21 cellular contexts compared by ENCODE assay signal in the genomic region with DNA sequence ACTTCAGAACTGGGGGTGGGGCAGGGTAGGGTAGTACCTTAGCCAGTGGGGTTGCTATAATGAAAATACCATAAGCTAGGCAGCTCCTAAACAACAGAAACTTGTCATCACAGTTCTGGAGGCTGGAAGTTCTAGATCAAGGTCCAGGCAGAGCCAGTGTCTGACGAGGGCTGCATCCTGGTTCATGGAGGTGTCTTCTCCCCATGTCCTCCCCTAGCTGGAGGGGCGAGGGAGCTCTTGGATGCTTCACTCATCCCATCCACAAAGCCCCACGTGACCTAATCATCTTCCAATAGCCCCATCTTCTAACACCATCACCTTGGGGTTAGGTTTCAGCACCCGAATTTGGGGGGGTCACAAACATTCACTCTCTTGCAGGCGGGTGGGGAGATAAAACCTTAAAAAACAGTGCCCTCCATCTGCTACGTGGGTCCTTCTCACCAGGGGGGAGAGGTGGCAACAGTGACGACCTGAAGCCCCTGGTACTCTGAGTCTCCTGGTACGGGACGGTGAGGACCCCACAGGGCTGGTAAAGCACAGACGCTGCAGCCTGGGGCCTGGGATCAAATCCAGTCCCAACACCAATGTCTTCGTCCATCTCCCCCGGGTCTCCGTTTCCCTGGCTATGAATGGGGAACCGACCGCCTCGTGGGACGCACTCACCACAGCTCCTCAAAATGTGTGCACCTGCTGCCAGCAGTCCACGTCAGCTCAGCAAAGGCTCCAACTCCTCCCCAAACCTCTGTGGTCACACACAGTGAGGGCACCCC.
"Had no signal": no experiment of that assay in that cellular context is flagged by ENCODE, and none has a peak within 500 bp of the region (broad histone marks: within the 10 kb centered on the region; RNA-seq: fewer than 3 reads in every experiment).

No MANE protein-coding gene starts in this region.

- H3K9me3 ChIP-seq: esophagus squamous epithelium, psoas muscle, thoracic aorta had no signal

- H3K4me1 ChIP-seq: psoas muscle had no signal

- H3K4me3 ChIP-seq: esophagus squamous epithelium, lung, psoas muscle, thoracic aorta had no signal

- H3K27ac Mint-ChIP-seq: activated CD4-positive, alpha-beta memory T cell treated with anti-CD3 and anti-CD28 coated beads, Interleukin-2, amount 10 ng/mL, durations not matched to agents 7 days and 5 days; activated CD8-positive, alpha-beta memory T cell treated with anti-CD3 and anti-CD28 coated beads, Interleukin-2, amount 10 ng/mL, durations not matched to agents 7 days and 5 days; dendritic cell treated with granulocyte-macrophage colony-stimulating factor and Interleukin-4, amounts not matched to agents 40 ng/mL and 50 ng/mL, for 4 days; effector memory CD8-positive, alpha-beta T cell; T-cell; WTC11 had no signal

- H3K9me3 Mint-ChIP-seq: activated CD4-positive, alpha-beta memory T cell treated with anti-CD3 and anti-CD28 coated beads, Interleukin-2, amount 10 ng/mL, durations not matched to agents 7 days and 5 days; dendritic cell treated with granulocyte-macrophage colony-stimulating factor and Interleukin-4, amounts not matched to agents 40 ng/mL and 50 ng/mL, for 4 days; effector memory CD8-positive, alpha-beta T cell; mesothelial cell of epicardium; stimulated activated naive CD8-positive, alpha-beta T cell treated with anti-CD3 and anti-CD28 coated beads, Interleukin-15, amount 100 ng/mL, for 72 hours; T-cell had no signal

- H3K4me1 Mint-ChIP-seq: activated CD4-positive, alpha-beta memory T cell treated with anti-CD3 and anti-CD28 coated beads, Interleukin-2, amount 10 ng/mL, durations not matched to agents 7 days and 5 days; activated CD8-positive, alpha-beta memory T cell treated with anti-CD3 and anti-CD28 coated beads, Interleukin-2, amount 10 ng/mL, durations not matched to agents 7 days and 5 days; stimulated activated naive CD8-positive, alpha-beta T cell treated with anti-CD3 and anti-CD28 coated beads, Interleukin-15, amount 100 ng/mL, for 72 hours; WTC11 had no signal

- DNase-seq: activated CD4-positive, alpha-beta memory T cell treated with anti-CD3 and anti-CD28 coated beads, Interleukin-2, amount 10 ng/mL, durations not matched to agents 7 days and 5 days; activated CD4-positive, alpha-beta T cell treated with anti-CD3 and anti-CD28 coated beads for 48 hours; activated CD8-positive, alpha-beta memory T cell treated with anti-CD3 and anti-CD28 coated beads, Interleukin-2, amount 10 ng/mL, durations not matched to agents 7 days and 5 days; activated naive CD4-positive, alpha-beta T cell treated with Interleukin-2 at 50 U/mL for 16 hours; aorta; cerebellar nuclear complex; effector memory CD8-positive, alpha-beta T cell; esophagus squamous epithelium; left cardiac atrium; right cardiac atrium; small intestine; stimulated activated CD4-positive, alpha-beta T cell treated with anti-CD3 and anti-CD28 coated beads, Interleukin-15, amount 100 ng/mL, for 24 hours; stimulated activated CD4-positive, alpha-beta T cell treated with anti-CD3 and anti-CD28 coated beads, Interleukin-4, amount 100 ng/mL, for 1 hour; stimulated activated naive CD8-positive, alpha-beta T cell treated with anti-CD3 and anti-CD28 coated beads, Interleukin-15, amount 100 ng/mL, for 72 hours; T-cell had no signal

- H3K36me3 Mint-ChIP-seq: activated CD8-positive, alpha-beta memory T cell treated with anti-CD3 and anti-CD28 coated beads, Interleukin-2, amount 10 ng/mL, durations not matched to agents 7 days and 5 days; mesothelial cell of epicardium; T-cell; WTC11 had no signal

- H3K27me3 Mint-ChIP-seq: activated CD4-positive, alpha-beta memory T cell treated with anti-CD3 and anti-CD28 coated beads, Interleukin-2, amount 10 ng/mL, durations not matched to agents 7 days and 5 days; activated CD8-positive, alpha-beta memory T cell treated with anti-CD3 and anti-CD28 coated beads, Interleukin-2, amount 10 ng/mL, durations not matched to agents 7 days and 5 days; dendritic cell treated with granulocyte-macrophage colony-stimulating factor and Interleukin-4, amounts not matched to agents 40 ng/mL and 50 ng/mL, for 4 days; effector memory CD8-positive, alpha-beta T cell; stimulated activated naive CD8-positive, alpha-beta T cell treated with anti-CD3 and anti-CD28 coated beads, Interleukin-15, amount 100 ng/mL, for 72 hours; T-cell had no signal

- H3K27me3 ChIP-seq: esophagus squamous epithelium had no signal

- H3K4me3 Mint-ChIP-seq: activated CD4-positive, alpha-beta memory T cell treated with anti-CD3 and anti-CD28 coated beads, Interleukin-2, amount 10 ng/mL, durations not matched to agents 7 days and 5 days; activated CD8-positive, alpha-beta memory T cell treated with anti-CD3 and anti-CD28 coated beads, Interleukin-2, amount 10 ng/mL, durations not matched to agents 7 days and 5 days; dendritic cell treated with granulocyte-macrophage colony-stimulating factor and Interleukin-4, amounts not matched to agents 40 ng/mL and 50 ng/mL, for 4 days; effector memory CD8-positive, alpha-beta T cell; mesothelial cell of epicardium; stimulated activated naive CD8-positive, alpha-beta T cell treated with anti-CD3 and anti-CD28 coated beads, Interleukin-15, amount 100 ng/mL, for 72 hours; T-cell; WTC11 had no signal

- H3K27ac ChIP-seq: esophagus squamous epithelium, psoas muscle, thoracic aorta had no signal

- H3K36me3 ChIP-seq: esophagus squamous epithelium, thoracic aorta had no signal
